21 cellular contexts compared by ENCODE assay signal in genomic region chr1:50879137-50879536, GRCh38.
DNase-seq lines count a peak whose midpoint lies in the region; ATAC-seq, FAIRE-seq and TF ChIP-seq lines count a peak whose summit lies in the region.
"Had no signal": no experiment of that assay in that cellular context is flagged by ENCODE, and none has a peak within 500 bp of the region (broad histone marks: within the 10 kb centered on the region; RNA-seq: fewer than 3 reads in every experiment).

No MANE protein-coding gene starts in this region.

- no peak overlapping the region for H3K4me3 ChIP-seq in GM12878
- no peak overlapping the region for H3K4me3 ChIP-seq in ovary
- H3K4me3 ChIP-seq: BLaER1 had no signal

- H3K27ac ChIP-seq in GM12878 (ENCODE audit: control insufficient read depth, insufficient read depth): no peak overlapping the region
- H3K27ac ChIP-seq in ovary: no peak overlapping the region
- H3K27ac ChIP-seq: BLaER1, C4-2B had no signal

- H3K36me3 ChIP-seq in GM12878 (ENCODE audit: control insufficient read depth in 2 of 2, insufficient read depth in 2 of 2, low read length in 1 of 2) (no peaks in the 10 kb centered on the region), ovary (no peaks in the 10 kb centered on the region)
- H3K36me3 ChIP-seq: BE2C had no signal

- H3K4me3 Mint-ChIP-seq in T-helper 17 cell: no peak overlapping the region
- H3K4me3 Mint-ChIP-seq: CD4-positive, alpha-beta T cell; CD8-positive, alpha-beta T cell had no signal

- no TSS peak for BruUV-seq in GM12878 (replicated peaks; lab: Mats Ljungman, UMichigan)

- TF ChIP-seq EP300 in GM12878 (IDR thresholded peaks at IDR 0.05; ENCODE audit: borderline replicate concordance in 1 of 2, control insufficient read depth in 1 of 2, low read depth in 2 of 2, low read length in 2 of 2): no peak
- TF ChIP-seq EP300 in ovary (IDR thresholded peaks at IDR 0.05): no peak

- SMC1A ChIA-PET in GM12878 (lab: Charles Lee; ENCODE audit: uncharacterized antibody, unreplicated experiment): interaction anchor here (0.9 kb wide), 1 partner anchor 313 kb away, joined by 5 read pairs; no protein-coding TSS in a partner anchor

- intact Hi-C loops in GM12878 (cut with micrococcal nuclease; ENCODE audit: unreplicated experiment): loop anchor here (10.0 kb wide), 1 partner anchor 416 kb away; no protein-coding TSS in a partner anchor
- intact Hi-C loops in ovary (cut with DNase I): no loop called here

- 97% methylated on average over 4 of the region's 4 CpGs for WGBS in GM12878 (ENCODE audit: insufficient coverage, insufficient replicate concordance, low lambda C conversion rate, missing lambda C conversion rate)
- 97 to 99% (median 97%) methylated on average over 4 of the region's 4 CpGs for WGBS in ovary, 3 donors

- peaks cover 3% of the 10 kb centered on the region; the same call in 1 of the 2 replicates for H3K4me1 ChIP-seq in GM12878 (ENCODE audit: control insufficient read depth, insufficient read depth, low read length)
- peaks cover 4% of the 10 kb centered on the region for H3K4me1 ChIP-seq in ovary (ENCODE audit: insufficient read depth)
- H3K4me1 ChIP-seq: BE2C, BLaER1, Caco-2 had no signal

- ATAC-seq in T-helper 17 cell: no peak
- no peak for ATAC-seq in GM12878
- ATAC-seq: CD8-positive, alpha-beta T cell had no signal

- POLR2A ChIA-PET in GM12878 (lab: Charles Lee): no interaction called here

- H3K27me3 Mint-ChIP-seq in T-helper 17 cell: no peaks in the 10 kb centered on the region
- H3K27me3 Mint-ChIP-seq: CD4-positive, alpha-beta T cell had no signal

- TF ChIP-seq POLR2A in GM12878 (IDR thresholded peaks at IDR 0.05; ENCODE audit: low read depth, low read length) (no peak), ovary (IDR thresholded peaks at IDR 0.05) (no peak)

- in situ Hi-C loops in GM12878 (cut with MboI): no loop called here

- peaks cover 12% of the 10 kb centered on the region for H3K79me2 ChIP-seq in GM12878 (ENCODE audit: control insufficient read depth, insufficient read depth, low read length)

- FAIRE-seq in GM12878 (lab: Jason Lieb, UNC): no peak
- FAIRE-seq: A204.1, D721Med, G401.6, GM12892, GM18507 had no signal

- TF ChIP-seq CTCF in GM12878 (IDR thresholded peaks at IDR 0.05 in 2 of 3, conservative IDR thresholded peaks at IDR 0.05 in 1 of 3; ENCODE audit: control insufficient read depth in 2 of 3, extremely low read depth in 1 of 3, insufficient read depth in 1 of 3, low read depth in 3 of 3, low read length in 3 of 3): no peak
- no peak for TF ChIP-seq CTCF in ovary (IDR thresholded peaks at IDR 0.05)

- no peaks in the 10 kb centered on the region for H4K20me1 ChIP-seq in GM12878 (ENCODE audit: control insufficient read depth, insufficient read depth)

- DNase-seq in T-helper 17 cell (no peak), GM12878 (ENCODE audit: low read depth, low spot score) (no peak), C1 segment of cervical spinal cord (lab: John Stamatoyannopoulos, UW) (no peak), ovary (no peak)
- DNase-seq in activated T-cell treated with anti-CD3 and anti-CD28 coated beads, Interleukin-2, amount 50 U/mL, for 1 hour: no peak
- DNase-seq: 8988T; ACHN; BE2C; Caco-2; Calu3; CD4-positive, alpha-beta T cell; CD8-positive, alpha-beta T cell; DMS79 treated with DMSO at 0.1 percent for 48 hours; GF-D8 had no signal

- no peak for TF ChIP-seq RAD21 in GM12878 (IDR thresholded peaks at IDR 0.05; ENCODE audit: insufficient read depth, low read depth, low read length)

- H3K9ac ChIP-seq in GM12878 (ENCODE audit: control insufficient read depth, insufficient read depth, low read length): no peak overlapping the region
- H3K9ac ChIP-seq: BLaER1 had no signal

- H3K36me3 Mint-ChIP-seq in T-helper 17 cell (ENCODE audit: low read depth): no peaks in the 10 kb centered on the region

- CTCF ChIA-PET in GM12878 (lab: Yijun Ruan, JAX): interaction anchor here (0.7 to 9.6 kb wide), 4 partner anchors 23 to 511 kb away, joined by 3 to 220 read pairs (median 6); no protein-coding TSS in a partner anchor

- H3K4me1 Mint-ChIP-seq in T-helper 17 cell: peaks cover 19% of the 10 kb centered on the region

- no peak overlapping the region for H3K4me2 ChIP-seq in GM12878 (ENCODE audit: control insufficient read depth, insufficient read depth)
- H3K4me2 ChIP-seq: BLaER1 had no signal

- H2AFZ ChIP-seq in GM12878 (ENCODE audit: control insufficient read depth, low read depth, low read length): no peak overlapping the region

- RAD21 ChIA-PET in GM12878 (lab: Charles Lee; ENCODE audit: unreplicated experiment): no interaction called here

- H3K9me3 ChIP-seq in T-helper 17 cell (ENCODE audit: control insufficient read depth, low read length, poor library complexity, severe bottlenecking) (no peaks in the 10 kb centered on the region), GM12878 (replicated peaks; ENCODE audit: control insufficient read depth, insufficient read depth, low read length) (no peaks in the 10 kb centered on the region), ovary (no peaks in the 10 kb centered on the region)
- H3K9me3 ChIP-seq: BE2C, Caco-2 had no signal

- peak overlapping the region; percentile 67 for H3K27ac Mint-ChIP-seq in T-helper 17 cell
- H3K27ac Mint-ChIP-seq: CD4-positive, alpha-beta T cell; CD8-positive, alpha-beta T cell had no signal

- H3K27me3 ChIP-seq in GM12878 (replicated peaks in 1 of 2; ENCODE audit: control insufficient read depth in 2 of 2, insufficient read depth in 2 of 2, low read length in 1 of 2) (no peaks in the 10 kb centered on the region), ovary (no peaks in the 10 kb centered on the region)
- H3K27me3 ChIP-seq: BE2C, BLaER1 had no signal

TF ChIP-seq in GM12878, 131 proteins besides CTCF, POLR2A, EP300 and RAD21:
- TF ChIP-seq FOS (IDR thresholded peaks at IDR 0.05; ENCODE audit: borderline replicate concordance, extremely low read depth, insufficient read length) (no peak), ZNF24 (IDR thresholded peaks at IDR 0.05) (0 out of 2 replicates have a peak, but pooled peaks have one; percentile 51)
